In genomic region chr6:81998432-81998831, GRCh38 we compare ENCODE assay signal across 2 cellular contexts.
TF ChIP-seq lines count a peak whose summit lies in the region.

No MANE protein-coding gene starts in this region.

TF ChIP-seq in IMR-90, 13 proteins besides CTCF, POLR2A, EP300 and RAD21 (continued from another document):
- peak; percentile 42 for TF ChIP-seq RCOR1 (IDR thresholded peaks at IDR 0.05; ENCODE audit: insufficient replicate concordance, low read length)
- no peak for TF ChIP-seq NFE2L2 (IDR thresholded peaks at IDR 0.05; ENCODE audit: low read depth, low read length)
- peak; percentile 57; the same call in 1 of the 2 replicates for TF ChIP-seq FOS (IDR thresholded peaks at IDR 0.05; ENCODE audit: low read depth, low read length)

TF ChIP-seq in GM23338, 12 proteins besides CTCF, POLR2A, EP300 and RAD21 (continued from another document):
- no peak for TF ChIP-seq ETS1 (IDR thresholded peaks at IDR 0.05)
- TF ChIP-seq NANOG (IDR thresholded peaks at IDR 0.05; ENCODE audit: borderline replicate concordance): no peak
